ENCODE assay signal across 17 cellular contexts in genomic region chr2:32375228-32375892, GRCh38. TPM values are rescaled to one million over a fixed set of nuclear protein-coding genes. Genes with fewer than 3 reads are reported as not detected.
A peak's percentile ranks its signal among the peaks of the same experiment; 100 is the strongest.
DNase-seq lines count a peak whose midpoint lies in the region; ATAC-seq and TF ChIP-seq lines count a peak whose summit lies in the region.
"Had no signal": no experiment of that assay in that cellular context is flagged by ENCODE, and none has a peak within 500 bp of the region (broad histone marks: within the 10 kb centered on the region; RNA-seq: fewer than 3 reads in every experiment).

No MANE protein-coding gene starts in this region.

- TF ChIP-seq CTCF in Caco-2 (IDR thresholded peaks at IDR 0.05; ENCODE audit: insufficient read depth in 1 of 2, low read depth in 1 of 2, low read length in 1 of 2, severe bottlenecking in 1 of 2, unreplicated experiment in 1 of 2) (no peak), WTC11 (IDR thresholded peaks at IDR 0.05) (no peak)

- H3K27me3 Mint-ChIP-seq in CD4-positive, CD25-positive, alpha-beta regulatory T cell = no peaks in the 10 kb centered on the region
- no peaks in the 10 kb centered on the region for H3K27me3 Mint-ChIP-seq in Caco-2 (ENCODE audit: insufficient read depth, unreplicated experiment)
- no peaks in the 10 kb centered on the region for H3K27me3 Mint-ChIP-seq in WTC11 (ENCODE audit: low read depth)
- H3K27me3 Mint-ChIP-seq in T-cell = no peaks in the 10 kb centered on the region
- H3K27me3 Mint-ChIP-seq: B cell had no signal

- H3K4me1 Mint-ChIP-seq in CD4-positive, CD25-positive, alpha-beta regulatory T cell = peaks cover 49 to 76% (median 54%) of the 10 kb centered on the region in 4 donors
- H3K4me1 Mint-ChIP-seq in Caco-2 (ENCODE audit: low read depth, unreplicated experiment) (peaks cover 24% of the 10 kb centered on the region), WTC11 (peaks cover 13% of the 10 kb centered on the region), T-cell (peaks cover 56 to 74% (median 66%) of the 10 kb centered on the region in 3 donors)

- H3K9me3 Mint-ChIP-seq in CD4-positive, CD25-positive, alpha-beta regulatory T cell = no peaks in the 10 kb centered on the region
- H3K9me3 Mint-ChIP-seq in Caco-2 (ENCODE audit: unreplicated experiment) (no peaks in the 10 kb centered on the region), WTC11 (no peaks in the 10 kb centered on the region), T-cell (no peaks in the 10 kb centered on the region)

- no peaks in the 10 kb centered on the region for H3K27me3 ChIP-seq in CD4-positive, CD25-positive, alpha-beta regulatory T cell (ENCODE audit: control insufficient read depth, insufficient read depth, low read length)
- H3K27me3 ChIP-seq in Caco-2 (replicated peaks; ENCODE audit: control insufficient read depth, insufficient read depth, low read length) (no peaks in the 10 kb centered on the region), iPS-18a (ENCODE audit: control insufficient read depth, insufficient read depth, low read length) (no peaks in the 10 kb centered on the region)

- intact Hi-C loops in Caco-2 (cut with micrococcal nuclease; ENCODE audit: unreplicated experiment) = no loop called here

- H3K27ac ChIP-seq in CD4-positive, CD25-positive, alpha-beta regulatory T cell (ENCODE audit: insufficient read depth, low read length, poor library complexity, severe bottlenecking) = no peak overlapping the region
- no peak overlapping the region for H3K27ac ChIP-seq in iPS-18a (ENCODE audit: low read length)
- H3K27ac ChIP-seq: GM23248, SK-N-MC had no signal

- ATAC-seq in CD4-positive, CD25-positive, alpha-beta regulatory T cell (ENCODE audit: low read depth in 2 of 2) = no peak
- ATAC-seq in WTC11 (peak; percentile 70), HG02852 (IDR thresholded peaks at IDR 0.05; ENCODE audit: unreplicated experiment) (no peak), T-cell (replicated peaks in 1 of 4) (no peak)
- ATAC-seq: Right ventricle myocardium inferior had no signal

- H3K4me3 Mint-ChIP-seq in CD4-positive, CD25-positive, alpha-beta regulatory T cell = peak overlapping the region in 3 of 4 donors; percentile 29 to 61 (median 41)
- no peak overlapping the region for H3K4me3 Mint-ChIP-seq in Caco-2 (ENCODE audit: unreplicated experiment)
- no peak overlapping the region for H3K4me3 Mint-ChIP-seq in WTC11
- H3K4me3 Mint-ChIP-seq in T-cell = no peak overlapping the region
- H3K4me3 Mint-ChIP-seq: B cell had no signal

- peaks cover 22% of the 10 kb centered on the region for H3K36me3 Mint-ChIP-seq in CD4-positive, CD25-positive, alpha-beta regulatory T cell
- H3K36me3 Mint-ChIP-seq in Caco-2 (ENCODE audit: insufficient read depth, unreplicated experiment) = peaks cover 14% of the 10 kb centered on the region
- peaks cover 10% of the 10 kb centered on the region for H3K36me3 Mint-ChIP-seq in WTC11
- peaks cover 19% of the 10 kb centered on the region for H3K36me3 Mint-ChIP-seq in T-cell

- H3K36me3 ChIP-seq in CD4-positive, CD25-positive, alpha-beta regulatory T cell (ENCODE audit: control insufficient read depth, insufficient read depth, low read length) = peaks cover 9% of the 10 kb centered on the region
- H3K36me3 ChIP-seq in Caco-2 (ENCODE audit: control insufficient read depth, insufficient read depth, low read length) (no peaks in the 10 kb centered on the region), iPS-18a (ENCODE audit: control insufficient read depth, low read depth, low read length) (peaks cover 3% of the 10 kb centered on the region)

- no TSS peak for BruUV-seq in Caco-2 (replicated peaks; lab: Mats Ljungman, UMichigan)

- POLR2A ChIA-PET in Caco-2 (lab: Charles Lee) = no interaction called here
- POLR2A ChIA-PET in WTC11 (lab: Charles Lee) = no interaction called here
- POLR2A ChIA-PET in T-cell (lab: Charles Lee) = no interaction called here

- peaks cover 19% of the 10 kb centered on the region for H3K4me1 ChIP-seq in CD4-positive, CD25-positive, alpha-beta regulatory T cell (ENCODE audit: control insufficient read depth, insufficient read depth, low read length, poor library complexity, severe bottlenecking)
- H3K4me1 ChIP-seq in Caco-2 (peaks cover 40% of the 10 kb centered on the region), iPS-18a (ENCODE audit: control insufficient read depth, low read depth, low read length) (no peaks in the 10 kb centered on the region)

- no peak overlapping the region for H3K4me3 ChIP-seq in CD4-positive, CD25-positive, alpha-beta regulatory T cell (ENCODE audit: low read depth, low read length)
- H3K4me3 ChIP-seq in Caco-2 (ENCODE audit: low read depth, low read length) (no peak overlapping the region), iPS-18a (ENCODE audit: low read length) (no peak overlapping the region)
- H3K4me3 ChIP-seq: GM23248, SK-N-MC had no signal

- H3K9ac ChIP-seq in iPS-18a (ENCODE audit: low read length) = peak overlapping the region; percentile 12
- H3K9ac ChIP-seq: GM23248 had no signal

- no peak for DNase-seq in CD4-positive, CD25-positive, alpha-beta regulatory T cell
- no peak for DNase-seq in Caco-2
- peak; percentile 17 for DNase-seq in WTC11 (ENCODE audit: low spot score)
- no peak for DNase-seq in NCI-H146 (lab: John Stamatoyannopoulos, UW)
- no peak for DNase-seq in T-cell
- DNase-seq in activated naive CD4-positive, alpha-beta T cell (lab: John Stamatoyannopoulos, UW) = no peak
- DNase-seq: GM23248, Karpas-422, NCI-H1105 treated with DMSO at 0.1 percent for 48 hours, NCI-H1930, NCI-H2171, NCI-H774 had no signal

- H3K27ac Mint-ChIP-seq in CD4-positive, CD25-positive, alpha-beta regulatory T cell = peak overlapping the region in 2 of 3 donors; percentile 63 to 67
- H3K27ac Mint-ChIP-seq in Caco-2 (ENCODE audit: unreplicated experiment) (peak overlapping the region; percentile 37), WTC11 (peak overlapping the region; percentile 90), T-cell (peak overlapping the region in 1 of 2 donors; percentile 22)
- H3K27ac Mint-ChIP-seq: B cell had no signal

- no peaks in the 10 kb centered on the region for H3K9me3 ChIP-seq in CD4-positive, CD25-positive, alpha-beta regulatory T cell (ENCODE audit: control insufficient read depth in 2 of 2, low read length in 2 of 2)
- H3K9me3 ChIP-seq in Caco-2 (no peaks in the 10 kb centered on the region; the same call in 1 of the 2 replicates), iPS-18a (ENCODE audit: control insufficient read depth, low read depth, low read length) (no peaks in the 10 kb centered on the region)

- CTCF ChIA-PET in Caco-2 (lab: Charles Lee) = no interaction called here
- CTCF ChIA-PET in WTC11 (lab: Charles Lee) = no interaction called here
- CTCF ChIA-PET in T-cell (lab: Charles Lee) = interaction anchor here in 1 of 2 donors (0.6 kb wide), 1 partner anchor 68 kb away, joined by 5 read pairs; no protein-coding TSS in a partner anchor

TF ChIP-seq in WTC11, 78 proteins besides CTCF, POLR2A, EP300 and RAD21 (continues in another document):
- TF ChIP-seq NFYB (CRISPR knock-in tag; conservative IDR thresholded peaks at IDR 0.05; ENCODE audit: low read depth) (no peak), RORB (CRISPR knock-in tag; IDR thresholded peaks at IDR 0.05) (no peak), PRRX2 (CRISPR knock-in tag; IDR thresholded peaks at IDR 0.05) (no peak), ZNF532 (CRISPR knock-in tag; IDR thresholded peaks at IDR 0.05; ENCODE audit: borderline replicate concordance) (no peak)

RNA-seq across cellular contexts. Expression of gene BIRC6, which starts 18.5 kb away (rescaled TPM):
- 176 TPM for total RNA-seq in CD4-positive, CD25-positive, alpha-beta regulatory T cell
- polyA plus RNA-seq in CD4-positive, CD25-positive, alpha-beta regulatory T cell = 10 to 100 TPM; 18.9 to 29.1 (median 23.5) TPM
- 96.7 and 100 TPM in 2 replicates for total RNA-seq in Caco-2 (2022)
- total RNA-seq in WTC11 (2021) = 56.8 to 63.1 TPM (median 59.1 TPM) in 3 replicates
- total RNA-seq in T-cell = 100 to 1,000 TPM; 106 to 179 (median 121) TPM

Comparison
In these comparisons a context has a peak if more than half of its experiments do, and no peak if none do; other contexts are left out.
1. H3K4me3 Mint-ChIP-seq: peak in CD4-positive, CD25-positive, alpha-beta regulatory T cell (3 of 4); none in Caco-2 (single experiment), WTC11 (single experiment) and T-cell (0 of 3).